ENCODE assay signal across 2 cellular contexts in genomic region chr9:81666123-81666522, GRCh38.
TF ChIP-seq lines count a peak whose summit lies in the region.

No MANE protein-coding gene starts in this region.

TF ChIP-seq in GM23338, 12 proteins besides CTCF, POLR2A, EP300 and RAD21 (continued from another document):
- TF ChIP-seq JUNB (IDR thresholded peaks at IDR 0.05; ENCODE audit: unreplicated experiment) (no peak), ETS1 (IDR thresholded peaks at IDR 0.05) (no peak), EZH2phosphoT487 (IDR thresholded peaks at IDR 0.05; ENCODE audit: unreplicated experiment) (no peak), ZNF114 (CRISPR knock-in tag; IDR thresholded peaks at IDR 0.05) (no peak), ZNF462 (CRISPR knock-in tag; IDR thresholded peaks at IDR 0.05) (no peak), REST (IDR thresholded peaks at IDR 0.05; ENCODE audit: unreplicated experiment) (no peak), CREB1 (CRISPR knock-in tag; IDR thresholded peaks at IDR 0.05; ENCODE audit: low read depth) (no peak), POLR2AphosphoS5 (IDR thresholded peaks at IDR 0.05; ENCODE audit: low read depth) (no peak), EZH2 (IDR thresholded peaks at IDR 0.05; ENCODE audit: low read depth, unreplicated experiment) (no peak), STAT1 (IDR thresholded peaks at IDR 0.05; ENCODE audit: unreplicated experiment) (no peak), NANOG (IDR thresholded peaks at IDR 0.05; ENCODE audit: borderline replicate concordance) (no peak)

TF ChIP-seq in neural cell, 6 proteins besides CTCF, POLR2A, EP300 and RAD21:
- TF ChIP-seq SMC3 (conservative IDR thresholded peaks at IDR 0.05; ENCODE audit: poor library complexity) (no peak), REST (IDR thresholded peaks at IDR 0.05; ENCODE audit: borderline replicate concordance) (no peak), TAF1 (IDR thresholded peaks at IDR 0.05; ENCODE audit: low read depth) (no peak), EZH2 (IDR thresholded peaks at IDR 0.05; ENCODE audit: borderline replicate concordance, insufficient read depth, low read length, poor library complexity, severe bottlenecking) (no peak), POLR2AphosphoS5 (IDR thresholded peaks at IDR 0.05) (no peak)
